ENCODE assay signal across 1 cellular context in genomic region chr18:70158992-70159717, GRCh38.
TF ChIP-seq lines count a peak whose summit lies in the region.

No MANE protein-coding gene starts in this region.

TF ChIP-seq in GM12878, 131 proteins besides CTCF, POLR2A, EP300 and RAD21 (continued from another document):
- TF ChIP-seq WRNIP1 (IDR thresholded peaks at IDR 0.05; ENCODE audit: borderline replicate concordance, low read depth, low read length): no peak
- no peak for TF ChIP-seq PAX5 (IDR thresholded peaks at IDR 0.05; ENCODE audit: borderline replicate concordance, low read depth, low read length)
- TF ChIP-seq EED (IDR thresholded peaks at IDR 0.05; ENCODE audit: low read depth): no peak
- TF ChIP-seq ZNF622 (IDR thresholded peaks at IDR 0.05): no peak
- no peak for TF ChIP-seq KAT2A (conservative IDR thresholded peaks at IDR 0.05; ENCODE audit: control insufficient read depth, low read depth, low read length)
- peak; percentile 41; the same call in 1 of the 2 replicates for TF ChIP-seq ATF2 (IDR thresholded peaks at IDR 0.05; ENCODE audit: low read length)
- TF ChIP-seq RUNX3 (IDR thresholded peaks at IDR 0.05; ENCODE audit: low read length): peak; percentile 91
- TF ChIP-seq, protein P1, sequence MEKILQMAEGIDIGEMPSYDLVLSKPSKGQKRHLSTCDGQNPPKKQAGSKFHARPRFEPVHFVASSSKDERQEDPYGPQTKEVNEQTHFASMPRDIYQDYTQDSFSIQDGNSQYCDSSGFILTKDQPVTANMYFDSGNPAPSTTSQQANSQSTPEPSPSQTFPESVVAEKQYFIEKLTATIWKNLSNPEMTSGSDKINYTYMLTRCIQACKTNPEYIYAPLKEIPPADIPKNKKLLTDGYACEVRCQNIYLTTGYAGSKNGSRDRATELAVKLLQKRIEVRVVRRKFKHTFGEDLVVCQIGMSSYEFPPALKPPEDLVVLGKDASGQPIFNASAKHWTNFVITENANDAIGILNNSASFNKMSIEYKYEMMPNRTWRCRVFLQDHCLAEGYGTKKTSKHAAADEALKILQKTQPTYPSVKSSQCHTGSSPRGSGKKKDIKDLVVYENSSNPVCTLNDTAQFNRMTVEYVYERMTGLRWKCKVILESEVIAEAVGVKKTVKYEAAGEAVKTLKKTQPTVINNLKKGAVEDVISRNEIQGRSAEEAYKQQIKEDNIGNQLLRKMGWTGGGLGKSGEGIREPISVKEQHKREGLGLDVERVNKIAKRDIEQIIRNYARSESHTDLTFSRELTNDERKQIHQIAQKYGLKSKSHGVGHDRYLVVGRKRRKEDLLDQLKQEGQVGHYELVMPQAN (conservative IDR thresholded peaks at IDR 0.05): no peak
- no peak for TF ChIP-seq NRF1 (conservative IDR thresholded peaks at IDR 0.05; ENCODE audit: low read depth, low read length)
- no peak for TF ChIP-seq NFYA (IDR thresholded peaks at IDR 0.05; ENCODE audit: borderline replicate concordance, low read depth, low read length)
- TF ChIP-seq SPI1 (IDR thresholded peaks at IDR 0.05; ENCODE audit: borderline replicate concordance, insufficient read depth, low read depth, low read length): peak; percentile 32; the same call in 1 of the 2 replicates
- no peak for TF ChIP-seq EGR1 (IDR thresholded peaks at IDR 0.05; ENCODE audit: borderline replicate concordance in 1 of 2, low read depth in 2 of 2, low read length in 2 of 2)
- no peak for TF ChIP-seq HDGF (IDR thresholded peaks at IDR 0.05)
- TF ChIP-seq BHLHE40 (IDR thresholded peaks at IDR 0.05; ENCODE audit: borderline replicate concordance in 1 of 2, low read depth in 2 of 2, low read length in 1 of 2): no peak
- TF ChIP-seq MLLT1 (IDR thresholded peaks at IDR 0.05): no peak
- TF ChIP-seq FOXM1 (IDR thresholded peaks at IDR 0.05; ENCODE audit: low read depth, low read length): peak; percentile 60
- no peak for TF ChIP-seq HDAC2 (IDR thresholded peaks at IDR 0.05)
- TF ChIP-seq BACH1 (IDR thresholded peaks at IDR 0.05; ENCODE audit: borderline replicate concordance): no peak
- TF ChIP-seq SP1 (IDR thresholded peaks at IDR 0.05; ENCODE audit: low read depth, low read length): no peak
- no peak for TF ChIP-seq SREBF1 (IDR thresholded peaks at IDR 0.05; ENCODE audit: low read length)
- peak; percentile 26 for TF ChIP-seq MEF2B (IDR thresholded peaks at IDR 0.05; ENCODE audit: partially characterized antibody, poor library complexity, severe bottlenecking)
- TF ChIP-seq CHD4 (IDR thresholded peaks at IDR 0.05): no peak
- TF ChIP-seq USF1 (IDR thresholded peaks at IDR 0.05; ENCODE audit: borderline replicate concordance, extremely low read length, insufficient read depth, low read depth, low read length): no peak
